ENCODE assay signal across 8 cellular contexts in the genomic region with DNA sequence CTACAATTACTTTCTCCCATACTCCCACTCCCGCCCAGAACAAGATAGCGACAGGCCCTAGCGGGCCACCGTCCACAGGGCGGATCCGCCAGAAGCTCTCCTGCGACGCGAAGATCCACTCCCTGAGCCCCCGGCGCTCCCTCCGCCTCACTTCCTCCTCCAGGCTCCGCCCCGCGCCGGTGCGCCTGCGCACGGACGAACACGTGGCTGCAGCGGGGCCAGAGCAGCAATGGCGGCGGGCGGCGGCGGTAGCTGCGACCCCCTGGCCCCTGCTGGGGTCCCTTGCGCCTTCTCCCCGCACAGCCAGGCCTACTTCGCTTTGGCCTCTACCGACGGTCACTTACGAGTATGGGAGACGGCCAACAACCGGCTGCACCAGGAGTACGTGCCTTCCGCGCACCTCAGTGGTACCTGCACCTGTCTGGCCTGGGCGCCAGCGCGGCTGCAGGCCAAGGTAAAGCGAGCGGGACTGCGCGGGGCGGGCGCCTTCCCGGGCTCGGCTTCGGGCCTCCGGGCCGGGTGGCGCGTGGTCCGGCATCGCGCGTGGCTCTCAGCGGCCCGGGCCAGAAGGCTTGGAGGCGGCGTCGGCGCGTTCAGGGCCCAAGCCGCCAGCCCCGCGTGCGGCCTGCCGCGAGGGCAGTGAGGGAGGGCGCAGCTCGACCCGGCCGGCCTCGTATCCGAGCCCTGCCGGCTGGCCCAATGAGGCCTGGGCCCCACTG. TPM values are rescaled to one million over a fixed set of nuclear protein-coding genes. Genes with fewer than 3 reads are reported as not detected.
DNase-seq lines count a peak whose midpoint lies in the region; ATAC-seq, FAIRE-seq and TF ChIP-seq lines count a peak whose summit lies in the region.

A gene with protein sequence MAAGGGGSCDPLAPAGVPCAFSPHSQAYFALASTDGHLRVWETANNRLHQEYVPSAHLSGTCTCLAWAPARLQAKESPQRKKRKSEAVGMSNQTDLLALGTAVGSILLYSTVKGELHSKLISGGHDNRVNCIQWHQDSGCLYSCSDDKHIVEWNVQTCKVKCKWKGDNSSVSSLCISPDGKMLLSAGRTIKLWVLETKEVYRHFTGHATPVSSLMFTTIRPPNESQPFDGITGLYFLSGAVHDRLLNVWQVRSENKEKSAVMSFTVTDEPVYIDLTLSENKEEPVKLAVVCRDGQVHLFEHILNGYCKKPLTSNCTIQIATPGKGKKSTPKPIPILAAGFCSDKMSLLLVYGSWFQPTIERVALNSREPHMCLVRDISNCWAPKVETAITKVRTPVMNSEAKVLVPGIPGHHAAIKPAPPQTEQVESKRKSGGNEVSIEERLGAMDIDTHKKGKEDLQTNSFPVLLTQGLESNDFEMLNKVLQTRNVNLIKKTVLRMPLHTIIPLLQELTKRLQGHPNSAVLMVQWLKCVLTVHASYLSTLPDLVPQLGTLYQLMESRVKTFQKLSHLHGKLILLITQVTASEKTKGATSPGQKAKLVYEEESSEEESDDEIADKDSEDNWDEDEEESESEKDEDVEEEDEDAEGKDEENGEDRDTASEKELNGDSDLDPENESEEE (plus strand): TSS at position 198 of the 719 bp plus-strand sequence. CDS start 32 bp downstream, at position 230.

- H3K18ac ChIP-seq in H1 (ENCODE audit: extremely low read depth, low read length) (peak within 1 kb of the TSS; percentile 100), mesenchymal stem cell (ENCODE audit: low read depth in 1 of 2, low read length in 2 of 2) (peak within 1 kb of the TSS; percentile 65 to 98)

- H3K79me1 ChIP-seq in H1 (ENCODE audit: low read depth, low read length) (no peaks in the 10 kb centered on the region), mesenchymal stem cell (replicated peaks; ENCODE audit: low read length, poor library complexity, severe bottlenecking) (no peaks in the 10 kb centered on the region)

- peak; percentile 79 for ATAC-seq in GM21360 (IDR thresholded peaks at IDR 0.05; ENCODE audit: unreplicated experiment)

- peaks cover 51% of the 10 kb centered on the region in 2 experiments for H3K79me2 ChIP-seq in H1 (ENCODE audit: control insufficient read depth in 1 of 2, insufficient read depth in 2 of 2, low read length in 2 of 2)

- H3K4me1 ChIP-seq in H1 (replicated peaks in 1 of 4; ENCODE audit: control insufficient read depth in 3 of 4, insufficient read depth in 4 of 4, low read length in 3 of 4) = peaks cover 0 to 3% (median 3%) of the 10 kb centered on the region in 4 experiments; a peak in 4 of 7 replicates
- H3K4me1 ChIP-seq in mesenchymal stem cell (ENCODE audit: control insufficient read depth, insufficient read depth, low read depth, low read length) = peaks cover 1% of the 10 kb centered on the region

- CTCF ChIA-PET in H1 (lab: Charles Lee; ENCODE audit: partially characterized antibody) = no interaction called here

- H3K9me3 ChIP-seq in H1 (ENCODE audit: insufficient read depth in 2 of 2, low read depth in 1 of 2, low read length in 1 of 2) (no peaks in the 10 kb centered on the region), mesenchymal stem cell (ENCODE audit: control insufficient read depth, low read length) (no peaks in the 10 kb centered on the region)

- no peak for FAIRE-seq in H1 (lab: Jason Lieb, UNC)

- peak in 1 of 2 experiments; percentile 90; a peak in 2 of 3 replicates for TF ChIP-seq POLR2A in H1 (IDR thresholded peaks at IDR 0.05; ENCODE audit: control extremely low read depth in 1 of 2, low read depth in 2 of 2, low read length in 2 of 2)

- peak within 1 kb of the TSS; percentile 73 to 93 for H3K4me2 ChIP-seq in H1 (ENCODE audit: insufficient read depth in 1 of 2, low read depth in 2 of 2, low read length in 2 of 2)
- H3K4me2 ChIP-seq in mesenchymal stem cell (ENCODE audit: low read length, poor library complexity, severe bottlenecking) = peak within 1 kb of the TSS; percentile 81

- H2BK5ac ChIP-seq in H1 (ENCODE audit: low read depth, low read length) (peak within 1 kb of the TSS; percentile 99), mesenchymal stem cell (ENCODE audit: low read depth, low read length, poor library complexity, severe bottlenecking) (peak within 1 kb of the TSS; percentile 81)

- H3K23me2 ChIP-seq in H1 (ENCODE audit: low read depth, low read length) = 0 out of 2 replicates have a peak, but pooled peaks cover 2% of the 10 kb centered on the region

- H3K9ac ChIP-seq in H1 (replicated peaks in 1 of 4; ENCODE audit: extremely low read depth in 1 of 4, low read depth in 3 of 4, low read length in 3 of 4) (peak within 1 kb of the TSS; percentile 99 to 100 (median 100)), mesenchymal stem cell (ENCODE audit: low read length) (peak within 1 kb of the TSS; percentile 96)

- H2AK5ac ChIP-seq in H1 (ENCODE audit: low read depth, low read length) (peak within 1 kb of the TSS; percentile 99; the same call in 1 of the 2 replicates), mesenchymal stem cell (ENCODE audit: low read length, severe bottlenecking) (peak within 1 kb of the TSS; percentile 79)

- H3K27me3 ChIP-seq in H1 (replicated peaks in 1 of 4; ENCODE audit: control insufficient read depth in 3 of 4, extremely low read depth in 1 of 4, insufficient read depth in 3 of 4, low read length in 3 of 4) = no peaks in the 10 kb centered on the region; a peak in 1 of 7 replicates
- peaks cover 0 to 3% of the 10 kb centered on the region in 2 experiments for H3K27me3 ChIP-seq in mesenchymal stem cell (ENCODE audit: control insufficient read depth in 1 of 2, insufficient read depth in 1 of 2, low read length in 2 of 2)

- H4K8ac ChIP-seq in H1 (ENCODE audit: extremely low read depth, insufficient read depth, low read length) (peak within 1 kb of the TSS; percentile 100), mesenchymal stem cell (ENCODE audit: low read length) (peak within 1 kb of the TSS; percentile 99)

- no peak for TF ChIP-seq RAD21 in H1 (IDR thresholded peaks at IDR 0.05 in 1 of 2, conservative IDR thresholded peaks at IDR 0.05 in 1 of 2; ENCODE audit: low read depth in 2 of 2, low read length in 2 of 2)

- H2BK120ac ChIP-seq in H1 (replicated peaks; ENCODE audit: low read depth, low read length) = no peak within 1 kb of the TSS
- peak within 1 kb of the TSS; percentile 89 for H2BK120ac ChIP-seq in mesenchymal stem cell (ENCODE audit: low read depth, low read length)

- peak within 1 kb of the TSS; percentile 100 for H3K14ac ChIP-seq in H1 (ENCODE audit: insufficient read length)
- H3K14ac ChIP-seq in mesenchymal stem cell (ENCODE audit: low read length in 2 of 2) = peak within 1 kb of the TSS in 1 of 2 experiments; percentile 100

- H2BK20ac ChIP-seq in H1 (ENCODE audit: low read length) = no peak within 1 kb of the TSS

- H2BK15ac ChIP-seq in H1 (ENCODE audit: low read length) = no peak within 1 kb of the TSS
- peak within 1 kb of the TSS; percentile 16 for H2BK15ac ChIP-seq in mesenchymal stem cell (ENCODE audit: low read depth, poor library complexity, severe bottlenecking)

- no peak within 1 kb of the TSS for H2AFZ ChIP-seq in H1 (ENCODE audit: low read length)
- peak within 1 kb of the TSS; percentile 79 for H2AFZ ChIP-seq in mesenchymal stem cell (ENCODE audit: low read depth, low read length)

- TF ChIP-seq CTCF in H1 (IDR thresholded peaks at IDR 0.05; ENCODE audit: control extremely low read depth in 1 of 3, insufficient read depth in 1 of 3, low read depth in 1 of 3, low read length in 3 of 3) = no peak; a peak in 1 of 4 replicates

- no peaks in the 10 kb centered on the region; a peak in 1 of 8 replicates for H3K36me3 ChIP-seq in H1 (ENCODE audit: control insufficient read depth in 2 of 4, insufficient read depth in 4 of 4, low read length in 3 of 4)
- no peaks in the 10 kb centered on the region for H3K36me3 ChIP-seq in mesenchymal stem cell (ENCODE audit: control insufficient read depth in 1 of 2, insufficient read depth in 2 of 2, low read depth in 1 of 2, low read length in 2 of 2)

- H3K4me3 ChIP-seq in H1 (ENCODE audit: extremely low read depth in 1 of 4, insufficient read depth in 2 of 4, low read depth in 3 of 4, low read length in 4 of 4) = peak within 1 kb of the TSS; percentile 94 to 99 (median 96)
- peak within 1 kb of the TSS; percentile 96 to 97 for H3K4me3 ChIP-seq in mesenchymal stem cell (ENCODE audit: insufficient read depth in 1 of 2, low read depth in 1 of 2, low read length in 2 of 2)

- POLR2A ChIA-PET in H1 (lab: Charles Lee; ENCODE audit: partially characterized antibody) = interaction anchor here (0.6 to 6.1 kb wide), 23 partner anchors 9 to 315 kb away, joined by 3 to 63 read pairs (median 5); a partner anchor contains a TSS

- DNase-seq in COLO668 (lab: John Stamatoyannopoulos, UW; ENCODE audit: unreplicated experiment) = peak; percentile 98
- peak; percentile 100 for DNase-seq in HT1080 (ENCODE audit: low read depth)
- DNase-seq in NOMO-1 treated with DMSO at 0.1 percent for 48 hours (lab: John Stamatoyannopoulos, UW; ENCODE audit: unreplicated experiment) = peak; percentile 99
- DNase-seq in activated CD8-positive, alpha-beta memory T cell treated with anti-CD3 and anti-CD28 coated beads for 4 hours (ENCODE audit: low read depth in 2 of 2) = peak; percentile 94 to 96
- DNase-seq in H1 (ENCODE audit: low read depth in 1 of 2, low spot score in 2 of 2) = peak; percentile 96 to 97
- peak; percentile 99 for DNase-seq in mesenchymal stem cell
- DNase-seq in stimulated activated CD8-positive, alpha-beta memory T cell treated with anti-CD3 and anti-CD28 coated beads, Interleukin-12 subunit alpha, Interleukin-12 subunit beta, amount 100 ng/mL, for 4 hours (ENCODE audit: low read depth) = peak; percentile 98

- peak within 1 kb of the TSS; percentile 97 for H3K27ac ChIP-seq in H1 (ENCODE audit: low read depth, low read length)
- peak within 1 kb of the TSS; percentile 73 for H3K27ac ChIP-seq in mesenchymal stem cell (ENCODE audit: low read length, poor library complexity, severe bottlenecking)

- 1% methylated on average over 53 of the region's 79 CpGs; no CpG with 5 or more reads in 1 of the 2 experiments for WGBS in H1 (ENCODE audit: extremely low coverage in 1 of 2, insufficient coverage in 1 of 2, insufficient read length in 1 of 2, insufficient replicate concordance in 2 of 2, low coverage in 1 of 2, low lambda C conversion rate in 2 of 2, missing lambda C conversion rate in 1 of 2), 2 experiments
- WGBS in mesenchymal stem cell = 1% methylated on average over 75 of the region's 79 CpGs

- peak within 1 kb of the TSS; percentile 93 for H3K56ac ChIP-seq in H1 (replicated peaks; ENCODE audit: insufficient read length, low read depth, low read length)

- peak within 1 kb of the TSS; percentile 96 for H4K5ac ChIP-seq in H1 (ENCODE audit: insufficient read length, low read depth, low read length)

- H4K20me1 ChIP-seq in H1 (replicated peaks in 1 of 2; ENCODE audit: control insufficient read depth in 1 of 2, insufficient read depth in 2 of 2, low read length in 2 of 2) = peaks cover 15 to 34% of the 10 kb centered on the region in 2 experiments

- H4K91ac ChIP-seq in H1 (replicated peaks; ENCODE audit: insufficient read length, low read length) (peak within 1 kb of the TSS; percentile 99), mesenchymal stem cell (ENCODE audit: low read length) (peak within 1 kb of the TSS; percentile 85)

- peak within 1 kb of the TSS; percentile 100 for H3K4ac ChIP-seq in H1 (replicated peaks; ENCODE audit: insufficient read length, low read depth, low read length)
- peak within 1 kb of the TSS; percentile 88 to 100 for H3K4ac ChIP-seq in mesenchymal stem cell (ENCODE audit: low read depth in 1 of 2, low read length in 2 of 2)

- H2BK12ac ChIP-seq in H1 (ENCODE audit: low read depth, low read length) (no peak within 1 kb of the TSS), mesenchymal stem cell (ENCODE audit: low read length in 2 of 2) (peak within 1 kb of the TSS in 1 of 2 experiments; percentile 83)

- peak in 1 of 2 experiments; percentile 30; a peak in 1 of 3 replicates for TF ChIP-seq EP300 in H1 (IDR thresholded peaks at IDR 0.05; ENCODE audit: borderline replicate concordance in 1 of 2, low read depth in 2 of 2, low read length in 2 of 2)

- H3K23ac ChIP-seq in H1 (ENCODE audit: insufficient read length) (no peak within 1 kb of the TSS), mesenchymal stem cell (ENCODE audit: low read length in 2 of 2) (peak within 1 kb of the TSS in 1 of 2 experiments; percentile 99)

RNA-seq across cellular contexts. Expression of the gene that starts here (rescaled TPM):
- 98.1 and 140 TPM in 2 replicates for total RNA-seq in HT1080 (2014; rRNA removed; shearing (Covaris generic))
- 45.8 and 53.2 TPM in 2 replicates for polyA plus RNA-seq in HT1080 (2015; cell fraction: cytosol; rRNA removed)
- polyA plus RNA-seq in HT1080 (2015; cell fraction: nucleus; rRNA removed) = 72.2 and 77.9 TPM in 2 replicates
- 135 and 142 TPM in 2 replicates for total RNA-seq in H1 (2021; fragmentation: NEBNext Ultra II Directional; extraction: Animal tissue kit (Norgen Biotek cat#: 25700))
- polyA plus RNA-seq in H1 (2011; rRNA removed) = 27.1 and 57.8 TPM in 2 replicates
- polyA plus RNA-seq in H1 (2011; cell fraction: cytosol; rRNA removed) = 61.7 TPM
- 26.5 TPM for polyA plus RNA-seq in H1 (2011; cell fraction: nucleus; rRNA removed)
- polyA plus RNA-seq in H1 (2012, experiment 1 of 2) = 61.7 to 115 TPM (median 76.7 TPM) in 4 replicates
- 4.7 TPM for polyA plus RNA-seq in H1 (2012, experiment 2 of 2)
- polyA plus RNA-seq in H1 (2013, experiment 1 of 2) = 60.4 TPM
- polyA plus RNA-seq in H1 (2013, experiment 2 of 2) = 59.6 TPM
- 236 and 322 TPM in 2 replicates for polyA minus RNA-seq in H1 (2011; rRNA and poly(A)+ RNA removed)
- polyA minus RNA-seq in H1 (2011; cell fraction: cytosol; rRNA and poly(A)+ RNA removed) = 84.2 TPM
- polyA minus RNA-seq in H1 (2011; cell fraction: nucleus; rRNA and poly(A)+ RNA removed) = 135 TPM
- 25.2 TPM for polyA plus RNA-seq in mesenchymal stem cell (2013, experiment 1 of 2)
- 25.0 TPM for polyA plus RNA-seq in mesenchymal stem cell (2013, experiment 2 of 2)

Comparison
In these comparisons a context has a peak if more than half of its experiments do, and no peak if none do; other contexts are left out.
1. Peak in every context shown above with its lines: DNase-seq, ATAC-seq, H3K4me3 ChIP-seq and H3K27ac ChIP-seq.